18 cellular contexts compared by ENCODE assay signal in genomic region chr4:152564336-152564735, GRCh38. TPM values are rescaled to one million over a fixed set of nuclear protein-coding genes. Genes with fewer than 3 reads are reported as not detected.
DNase-seq lines count a peak whose midpoint lies in the region; ATAC-seq and TF ChIP-seq lines count a peak whose summit lies in the region.
"Had no signal": no experiment of that assay in that cellular context is flagged by ENCODE, and none has a peak within 500 bp of the region (broad histone marks: within the 10 kb centered on the region; RNA-seq: fewer than 3 reads in every experiment).

No MANE protein-coding gene starts in this region.

- no peak for ATAC-seq in activated naive CD8-positive, alpha-beta T cell treated with anti-CD3 and anti-CD28 coated beads, Interleukin-2, amount 50 U/mL, for 24 hours
- ATAC-seq: HCT116 had no signal

- H3K4me3 ChIP-seq in HEK293 (ENCODE audit: low read depth, low read length): no peak overlapping the region
- H3K4me3 ChIP-seq in OCI-LY3 (ENCODE audit: low read length): no peak overlapping the region

- H3K27ac ChIP-seq in HEK293 (ENCODE audit: extremely low read depth, low read depth, low read length) (no peak overlapping the region), OCI-LY3 (ENCODE audit: low read length) (no peak overlapping the region)

- H3K79me2 ChIP-seq in OCI-LY3 (ENCODE audit: low read length): no peaks in the 10 kb centered on the region

- no peak overlapping the region for H2AFZ ChIP-seq in OCI-LY3 (ENCODE audit: low read depth, low read length)

- H3K4me1 ChIP-seq in HEK293 (ENCODE audit: control insufficient read depth, insufficient read depth, low read length) (peaks cover 8% of the 10 kb centered on the region), OCI-LY3 (ENCODE audit: low read length) (peaks cover 53% of the 10 kb centered on the region)
- H3K4me1 ChIP-seq: BE2C had no signal

- H3K9ac ChIP-seq in OCI-LY3 (ENCODE audit: low read length): no peak overlapping the region

- H3K4me1 Mint-ChIP-seq in mesothelial cell of epicardium: peaks cover 18% of the 10 kb centered on the region
- no peaks in the 10 kb centered on the region for H3K4me1 Mint-ChIP-seq in activated naive CD8-positive, alpha-beta T cell treated with anti-CD3 and anti-CD28 coated beads, Interleukin-2, amount 50 U/mL, for 24 hours
- H3K4me1 Mint-ChIP-seq: CD8-positive, alpha-beta memory T cell had no signal

- CTCF ChIA-PET in HEK293 (lab: Yijun Ruan, JAX): no interaction called here

- DNase-seq in amniotic epithelial cell (ENCODE audit: low read depth) (peak; percentile 41), mesothelial cell of epicardium (ENCODE audit: low spot score in 2 of 2, unreplicated experiment in 2 of 2) (no peak), SW 1271 (lab: John Stamatoyannopoulos, UW) (no peak), NCI-H1092 treated with DMSO at 0.1 percent for 48 hours (lab: John Stamatoyannopoulos, UW) (no peak)
- no peak for DNase-seq in activated naive CD8-positive, alpha-beta T cell treated with anti-CD3 and anti-CD28 coated beads, Interleukin-2, amount 50 U/mL, for 24 hours
- no peak for DNase-seq in activated CD4-positive, CD25-positive, alpha-beta regulatory T cell (lab: John Stamatoyannopoulos, UW)
- DNase-seq: ACHN; BE2C; C1 segment of cervical spinal cord; CD4-positive, CD25-positive, alpha-beta regulatory T cell; CD8-positive, alpha-beta memory T cell; COR-L47; GOT3; H7; IMR-90 had no signal

- no peaks in the 10 kb centered on the region for H3K9me3 Mint-ChIP-seq in mesothelial cell of epicardium
- no peaks in the 10 kb centered on the region for H3K9me3 Mint-ChIP-seq in activated naive CD8-positive, alpha-beta T cell treated with anti-CD3 and anti-CD28 coated beads, Interleukin-2, amount 50 U/mL, for 24 hours
- H3K9me3 Mint-ChIP-seq: CD4-positive, CD25-positive, alpha-beta regulatory T cell; CD8-positive, alpha-beta memory T cell had no signal

- POLR2A ChIA-PET in HEK293 (lab: Yijun Ruan, JAX): no interaction called here

- H3K36me3 ChIP-seq in HEK293 (ENCODE audit: control insufficient read depth in 2 of 2, insufficient read depth in 1 of 2, low read length in 2 of 2): no peaks in the 10 kb centered on the region
- H3K36me3 ChIP-seq in OCI-LY3 (replicated peaks; ENCODE audit: low read depth, low read length): no peaks in the 10 kb centered on the region
- H3K36me3 ChIP-seq: BE2C had no signal

- H3K27me3 ChIP-seq in OCI-LY3 (ENCODE audit: low read depth, low read length): no peaks in the 10 kb centered on the region
- H3K27me3 ChIP-seq: BE2C had no signal

- H3K9me3 ChIP-seq in HEK293 (ENCODE audit: control insufficient read depth, insufficient read depth, low read depth, low read length): no peaks in the 10 kb centered on the region
- H3K9me3 ChIP-seq in OCI-LY3 (ENCODE audit: insufficient read depth, low read length): no peaks in the 10 kb centered on the region
- H3K9me3 ChIP-seq: BE2C had no signal

- H3K36me3 Mint-ChIP-seq in mesothelial cell of epicardium: no peaks in the 10 kb centered on the region
- no peaks in the 10 kb centered on the region for H3K36me3 Mint-ChIP-seq in activated naive CD8-positive, alpha-beta T cell treated with anti-CD3 and anti-CD28 coated beads, Interleukin-2, amount 50 U/mL, for 24 hours (ENCODE audit: low read depth)
- H3K36me3 Mint-ChIP-seq: CD8-positive, alpha-beta memory T cell had no signal

- peak overlapping the region; percentile 30 for H3K27ac Mint-ChIP-seq in mesothelial cell of epicardium
- no peak overlapping the region for H3K27ac Mint-ChIP-seq in activated naive CD8-positive, alpha-beta T cell treated with anti-CD3 and anti-CD28 coated beads, Interleukin-2, amount 50 U/mL, for 24 hours
- H3K27ac Mint-ChIP-seq: CD4-positive, CD25-positive, alpha-beta regulatory T cell; CD8-positive, alpha-beta memory T cell had no signal

- H3K4me3 Mint-ChIP-seq in mesothelial cell of epicardium: no peak overlapping the region
- H3K4me3 Mint-ChIP-seq in activated naive CD8-positive, alpha-beta T cell treated with anti-CD3 and anti-CD28 coated beads, Interleukin-2, amount 50 U/mL, for 24 hours: no peak overlapping the region
- H3K4me3 Mint-ChIP-seq: CD4-positive, CD25-positive, alpha-beta regulatory T cell; CD8-positive, alpha-beta memory T cell had no signal

- TF ChIP-seq CTCF in HEK293 (tag by site-specific recombination; IDR thresholded peaks at IDR 0.05) (no peak), OCI-LY3 (IDR thresholded peaks at IDR 0.05; ENCODE audit: low read depth, low read length) (no peak), mesothelial cell of epicardium (IDR thresholded peaks at IDR 0.05; ENCODE audit: unreplicated experiment) (no peak)

- H3K4me2 ChIP-seq in OCI-LY3 (ENCODE audit: low read length): peak overlapping the region; percentile 11

- H3K27me3 Mint-ChIP-seq in mesothelial cell of epicardium (ENCODE audit: low read depth): no peaks in the 10 kb centered on the region
- no peaks in the 10 kb centered on the region for H3K27me3 Mint-ChIP-seq in activated naive CD8-positive, alpha-beta T cell treated with anti-CD3 and anti-CD28 coated beads, Interleukin-2, amount 50 U/mL, for 24 hours
- H3K27me3 Mint-ChIP-seq: CD4-positive, CD25-positive, alpha-beta regulatory T cell; CD8-positive, alpha-beta memory T cell had no signal

- no peaks in the 10 kb centered on the region for H4K20me1 ChIP-seq in OCI-LY3 (ENCODE audit: insufficient read depth, low read length)

TF ChIP-seq in HEK293, 187 proteins besides CTCF, POLR2A, EP300 and RAD21:
- TF ChIP-seq ZNF239 (tag by site-specific recombination; IDR thresholded peaks at IDR 0.05): no peak
- 0 out of 2 replicates have a peak, but pooled peaks have one; percentile 27 for TF ChIP-seq ZNF513 (tag by site-specific recombination; IDR thresholded peaks at IDR 0.05)
- TF ChIP-seq ZNF645 (tag by site-specific recombination; IDR thresholded peaks at IDR 0.05): no peak
- no peak for TF ChIP-seq ZIC2 (tag by site-specific recombination; IDR thresholded peaks at IDR 0.05)
- TF ChIP-seq ZNF514 (tag by site-specific recombination; IDR thresholded peaks at IDR 0.05): no peak

RNA-seq across cellular contexts. Expression of gene FBXW7, which starts 28.4 kb away (rescaled TPM):
- total RNA-seq in mesothelial cell of epicardium: 41.2 to 46.4 TPM (median 45.9 TPM) in 3 replicates
